Comparison of ENCODE assay signal across 4 cellular contexts in genomic region chr12:19311165-19311564, GRCh38.
"Had no signal": no experiment of that assay in that cellular context is flagged by ENCODE, and none has a peak within 500 bp of the region (broad histone marks: within the 10 kb centered on the region; RNA-seq: fewer than 3 reads in every experiment).

No MANE protein-coding gene starts in this region.

- H3K9ac ChIP-seq: GM23248 had no signal

- H3K4me3 ChIP-seq: GM23248 had no signal

- DNase-seq: GM23248, H9, HCEC 1CT, IMR-90 had no signal

- H3K27ac ChIP-seq: GM23248 had no signal

- H2AFZ ChIP-seq: GM23248 had no signal
